In genomic region chr10:52632591-52632990, GRCh38 we compare ENCODE assay signal across 25 cellular contexts.
A peak's percentile ranks its signal among the peaks of the same experiment; 100 is the strongest.
DNase-seq lines count a peak whose midpoint lies in the region; ATAC-seq and TF ChIP-seq lines count a peak whose summit lies in the region.
"Had no signal": no experiment of that assay in that cellular context is flagged by ENCODE, and none has a peak within 500 bp of the region (broad histone marks: within the 10 kb centered on the region; RNA-seq: fewer than 3 reads in every experiment).

No MANE protein-coding gene starts in this region.

- H3K27ac ChIP-seq in A673 (ENCODE audit: low read depth, low read length, poor library complexity, severe bottlenecking): peak overlapping the region; percentile 15
- H3K27ac ChIP-seq in mesodermal cell (ENCODE audit: low read depth, low read length, severe bottlenecking): peak overlapping the region; percentile 23
- H3K27ac ChIP-seq: ascending aorta; BLaER1 treated with 17β-estradiol and CSF1 and Interleukin-3, amounts not matched to agents 10 nM and 100 nM; ovary had no signal

- peak; percentile 83 for DNase-seq in A673 (ENCODE audit: low spot score)
- DNase-seq in LoVo (ENCODE audit: low spot score): peak; percentile 18
- peak; percentile 93 for DNase-seq in cerebellar cortex (ENCODE audit: low spot score)
- no peak for DNase-seq in NCI-H226
- no peak for DNase-seq in Right ventricle myocardium inferior (ENCODE audit: missing footprints)
- DNase-seq: activated CD4-positive, alpha-beta T cell treated with anti-CD3 and anti-CD28 coated beads for 4 hours; activated CD8-positive, alpha-beta memory T cell treated with anti-CD3 and anti-CD28 coated beads for 24 hours; activated effector memory CD4-positive, alpha-beta T cell treated with Interleukin-2 at 50 U/mL for 16 hours; central memory CD4-positive, alpha-beta T cell; DMS79; IMR-90; left ventricle myocardium superior; natural killer cell; NCI-H1048; NCI-H1694; NCI-H2171 treated with DMSO at 0.1 percent for 48 hours; NCI-H526; ovary; RPMI8226; trophoblast cell had no signal

- H3K4me3 ChIP-seq in A673 (ENCODE audit: low read depth, low read length, poor library complexity, severe bottlenecking) (no peak overlapping the region), mesodermal cell (ENCODE audit: extremely low read depth, insufficient read depth, low read length, poor library complexity, severe bottlenecking) (no peak overlapping the region)
- H3K4me3 ChIP-seq: ascending aorta; BLaER1 treated with 17β-estradiol and CSF1 and Interleukin-3, amounts not matched to agents 10 nM and 100 nM; ovary had no signal

- ATAC-seq in GM21423 (IDR thresholded peaks at IDR 0.05; ENCODE audit: unreplicated experiment): no peak
- ATAC-seq in esophagus mucosa: no peak
- no peak for ATAC-seq in Right ventricle myocardium inferior
- ATAC-seq: left ventricle myocardium superior, natural killer cell had no signal

- H3K9me3 ChIP-seq in A673 (ENCODE audit: low read depth, low read length, poor library complexity, severe bottlenecking): no peaks in the 10 kb centered on the region
- peaks cover 5% of the 10 kb centered on the region for H3K9me3 ChIP-seq in mesodermal cell (ENCODE audit: control insufficient read depth, low read length)
- H3K9me3 ChIP-seq: ascending aorta, ovary had no signal

- BruUV-seq in A673 (replicated peaks; lab: Mats Ljungman, UMichigan): no TSS peak

- no peaks in the 10 kb centered on the region for H3K36me3 ChIP-seq in A673 (ENCODE audit: insufficient read depth, low read length, poor library complexity, severe bottlenecking)
- H3K36me3 ChIP-seq in mesodermal cell (ENCODE audit: control insufficient read depth, insufficient read depth, low read length): no peaks in the 10 kb centered on the region
- H3K36me3 ChIP-seq: ascending aorta, ovary had no signal

- CTCF ChIA-PET in A673 (lab: Charles Lee): no interaction called here

- intact Hi-C loops in A673 (cut with micrococcal nuclease; ENCODE audit: unreplicated experiment) (no loop called here), Right ventricle myocardium inferior (cut with DNase I) (no loop called here)

- H3K4me1 ChIP-seq in A673 (ENCODE audit: insufficient read depth, low read length, poor library complexity, severe bottlenecking) (peaks cover 18% of the 10 kb centered on the region), mesodermal cell (ENCODE audit: control insufficient read depth, insufficient read depth, low read length, poor library complexity, severe bottlenecking) (no peaks in the 10 kb centered on the region)
- H3K4me1 ChIP-seq: ascending aorta; BLaER1 treated with 17β-estradiol and CSF1 and Interleukin-3, amounts not matched to agents 10 nM and 100 nM had no signal

- WGBS in mesodermal cell (ENCODE audit: insufficient coverage in 2 of 2), 2 experiments: 33 to 44% methylated on average over 2 to 3 of the region's 3 CpGs

- POLR2A ChIA-PET in A673 (lab: Charles Lee; ENCODE audit: low non-redundant PET): no interaction called here

- no peaks in the 10 kb centered on the region for H3K27me3 ChIP-seq in A673 (replicated peaks; ENCODE audit: insufficient read depth, low read depth, low read length, poor library complexity)
- H3K27me3 ChIP-seq: ascending aorta, ovary had no signal

- TF ChIP-seq CTCF in A673 (conservative IDR thresholded peaks at IDR 0.05; ENCODE audit: low read depth, low read length): no peak

Comparison
In these comparisons a context has a peak if more than half of its experiments do, and no peak if none do; other contexts are left out.
1. DNase-seq: peak in A673 (single experiment), LoVo (single experiment) and cerebellar cortex (single experiment); none in NCI-H226 (single experiment) and Right ventricle myocardium inferior (single experiment).